Comparison of ENCODE assay signal across 1 cellular context in genomic region chr10:84214046-84214572, GRCh38.
TF ChIP-seq lines count a peak whose summit lies in the region.

No MANE protein-coding gene starts in this region.

TF ChIP-seq in GM12878, 131 proteins besides CTCF, POLR2A, EP300 and RAD21:
- TF ChIP-seq ZNF592 (IDR thresholded peaks at IDR 0.05) (no peak), RELA (IDR thresholded peaks at IDR 0.05; ENCODE audit: borderline replicate concordance, partially characterized antibody) (no peak), ZBTB33 (IDR thresholded peaks at IDR 0.05) (no peak), ASH2L (IDR thresholded peaks at IDR 0.05; ENCODE audit: borderline replicate concordance, low read depth) (no peak), ESRRA (IDR thresholded peaks at IDR 0.05; ENCODE audit: low read length) (no peak), NFXL1 (IDR thresholded peaks at IDR 0.05; ENCODE audit: borderline replicate concordance) (no peak), SREBF1 (IDR thresholded peaks at IDR 0.05; ENCODE audit: low read length) (no peak), HCFC1 (IDR thresholded peaks at IDR 0.05; ENCODE audit: low read length) (no peak)
